ENCODE assay signal across 22 cellular contexts in the genomic region with DNA sequence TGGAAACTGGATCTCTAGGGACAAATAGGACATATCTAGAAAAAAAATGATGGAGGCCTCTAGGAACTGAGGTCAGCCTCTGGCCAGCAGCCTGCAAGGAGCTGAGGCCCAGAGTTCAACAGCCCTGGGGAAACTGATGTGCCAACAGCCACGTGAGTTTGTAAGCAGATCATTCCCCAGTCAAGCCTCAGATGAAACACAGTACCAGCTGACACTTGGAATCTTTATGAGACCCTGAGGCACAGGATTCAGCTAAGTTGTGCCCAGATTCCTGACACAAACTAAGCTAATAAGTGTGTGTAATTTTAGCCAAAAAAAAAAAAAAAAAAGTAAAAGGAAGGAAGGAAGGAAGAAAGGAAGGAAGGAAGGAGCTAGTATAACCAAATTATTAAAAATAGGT.
DNase-seq lines count a peak whose midpoint lies in the region; ATAC-seq lines count a peak whose summit lies in the region.
"Had no signal": no experiment of that assay in that cellular context is flagged by ENCODE, and none has a peak within 500 bp of the region (broad histone marks: within the 10 kb centered on the region; RNA-seq: fewer than 3 reads in every experiment).

No MANE protein-coding gene starts in this region.

- peak overlapping the region; percentile 45 for H3K27ac Mint-ChIP-seq in T-helper 2 cell treated with Interferon-gamma antibody and Interleukin-4, amounts not matched to agents 5 μg/mL and 100 μg/mL, for 36 hours
- H3K27ac Mint-ChIP-seq: CD14-positive monocyte; CD4-positive, alpha-beta T cell; CD8-positive, alpha-beta memory T cell; H9 had no signal

- H3K9ac ChIP-seq in SK-N-MC (ENCODE audit: insufficient read length), result no peak overlapping the region
- H3K9ac ChIP-seq: BLaER1 treated with 17β-estradiol and CSF1 and Interleukin-3, amounts not matched to agents 10 nM and 100 nM; GM23248 had no signal

- no peaks in the 10 kb centered on the region for H3K36me3 Mint-ChIP-seq in T-helper 2 cell treated with Interferon-gamma antibody and Interleukin-4, amounts not matched to agents 5 μg/mL and 100 μg/mL, for 36 hours (ENCODE audit: low read depth)
- H3K36me3 Mint-ChIP-seq: CD14-positive monocyte; CD8-positive, alpha-beta memory T cell had no signal

- ATAC-seq in HG03439 (IDR thresholded peaks at IDR 0.05; ENCODE audit: unreplicated experiment) (no peak), HG02798 (IDR thresholded peaks at IDR 0.05; ENCODE audit: poor library complexity, unreplicated experiment) (no peak)
- ATAC-seq: GM12878, HCT116 had no signal

- no peak for DNase-seq in T-helper 2 cell treated with Interferon-gamma antibody and Interleukin-4, amounts not matched to agents 5 μg/mL and 100 μg/mL, for 36 hours (ENCODE audit: low spot score)
- DNase-seq in T-helper 2 cell, result no peak
- peak; percentile 73 for DNase-seq in SK-N-MC (ENCODE audit: low read depth, low spot score)
- peak; percentile 53 for DNase-seq in islet precursor cell
- DNase-seq: ACHN; AML-193; BE2C; CD4-positive, alpha-beta T cell; CD8-positive, alpha-beta memory T cell; DMS 273 treated with DMSO at 0.1 percent for 48 hours; DMS79; EL; GDM1; GM23248; H9 had no signal

- no peak overlapping the region for H3K27ac ChIP-seq in SK-N-MC
- H3K27ac ChIP-seq: 22Rv1; BLaER1 treated with 17β-estradiol and CSF1 and Interleukin-3, amounts not matched to agents 10 nM and 100 nM; GM23248 had no signal

- H3K9me3 ChIP-seq in SK-N-MC (ENCODE audit: low read depth, low read length), result no peaks in the 10 kb centered on the region; the same call in 1 of the 2 replicates
- H3K9me3 ChIP-seq: BE2C; BLaER1 treated with 17β-estradiol and CSF1 and Interleukin-3, amounts not matched to agents 10 nM and 100 nM had no signal

- no peaks in the 10 kb centered on the region for H3K27me3 Mint-ChIP-seq in T-helper 2 cell treated with Interferon-gamma antibody and Interleukin-4, amounts not matched to agents 5 μg/mL and 100 μg/mL, for 36 hours (ENCODE audit: low read depth)
- H3K27me3 Mint-ChIP-seq: CD4-positive, alpha-beta T cell; CD8-positive, alpha-beta memory T cell had no signal

- no peak overlapping the region for H3K4me3 ChIP-seq in SK-N-MC
- H3K4me3 ChIP-seq: BLaER1 treated with 17β-estradiol and CSF1 and Interleukin-3, amounts not matched to agents 10 nM and 100 nM; GM12878; GM23248 had no signal

- H3K9me3 Mint-ChIP-seq in T-helper 2 cell treated with Interferon-gamma antibody and Interleukin-4, amounts not matched to agents 5 μg/mL and 100 μg/mL, for 36 hours, result no peaks in the 10 kb centered on the region
- H3K9me3 Mint-ChIP-seq: H9 had no signal

- H3K4me3 Mint-ChIP-seq in T-helper 2 cell treated with Interferon-gamma antibody and Interleukin-4, amounts not matched to agents 5 μg/mL and 100 μg/mL, for 36 hours, result no peak overlapping the region
- H3K4me3 Mint-ChIP-seq: CD14-positive monocyte; CD4-positive, alpha-beta T cell; CD8-positive, alpha-beta memory T cell; H9 had no signal

- H3K36me3 ChIP-seq in SK-N-MC (ENCODE audit: insufficient read depth, low read length), result no peaks in the 10 kb centered on the region
- H3K36me3 ChIP-seq: BE2C; BLaER1 treated with 17β-estradiol and CSF1 and Interleukin-3, amounts not matched to agents 10 nM and 100 nM had no signal

- no peaks in the 10 kb centered on the region for H3K4me1 Mint-ChIP-seq in T-helper 2 cell treated with Interferon-gamma antibody and Interleukin-4, amounts not matched to agents 5 μg/mL and 100 μg/mL, for 36 hours (ENCODE audit: low read depth)
- H3K4me1 Mint-ChIP-seq: CD14-positive monocyte; CD8-positive, alpha-beta memory T cell; H9 had no signal

Comparison
In these comparisons a context has a peak if more than half of its experiments do, and no peak if none do; other contexts are left out.
1. DNase-seq: peak in SK-N-MC (single experiment) and islet precursor cell (single experiment); none in T-helper 2 cell treated with Interferon-gamma antibody and Interleukin-4, amounts not matched to agents 5 μg/mL and 100 μg/mL, for 36 hours (single experiment) and T-helper 2 cell (0 of 5).